In the genomic region with DNA sequence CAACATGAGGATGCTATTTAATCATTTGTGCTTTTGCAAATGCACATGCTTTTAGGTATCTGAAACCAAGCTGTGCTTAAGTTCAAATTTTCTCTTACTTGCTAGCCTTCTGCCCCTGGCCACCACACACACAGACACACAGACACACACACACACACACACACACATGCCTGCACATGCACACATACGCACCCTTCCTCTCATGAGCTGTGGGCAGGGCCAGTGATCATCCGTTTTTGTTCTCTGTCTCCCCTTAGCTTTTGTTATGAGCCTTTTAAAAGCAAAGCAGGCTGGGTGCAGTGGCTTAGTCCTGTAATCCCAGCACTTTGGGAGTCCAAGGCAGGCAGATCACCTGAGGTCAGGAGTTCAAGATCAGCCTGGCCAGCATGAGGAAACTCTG, we compare ENCODE assay signal across 23 cellular contexts. TPM values are rescaled to one million over a fixed set of nuclear protein-coding genes. Genes with fewer than 3 reads are reported as not detected.
DNase-seq lines count a peak whose midpoint lies in the region; ATAC-seq, FAIRE-seq and TF ChIP-seq lines count a peak whose summit lies in the region.
"Had no signal": no experiment of that assay in that cellular context is flagged by ENCODE, and none has a peak within 500 bp of the region (broad histone marks: within the 10 kb centered on the region; RNA-seq: fewer than 3 reads in every experiment).

No MANE protein-coding gene starts in this region.

- peak; percentile 91 for FAIRE-seq in bronchial epithelial cell (lab: Jason Lieb, UNC)
- FAIRE-seq: D721Med, endothelial cell of umbilical vein, GM19239 had no signal

- TF ChIP-seq CTCF in bronchial epithelial cell (IDR thresholded peaks at IDR 0.05; ENCODE audit: insufficient read depth, low read length, severe bottlenecking) (no peak), right atrium auricular region (IDR thresholded peaks at IDR 0.05) (no peak)

- peaks cover 23% of the 10 kb centered on the region for H3K4me1 Mint-ChIP-seq in activated naive CD4-positive, alpha-beta T cell treated with anti-CD3 and anti-CD28 coated beads, Interleukin-2, amount 10 ng/mL, durations not matched to agents 7 days and 5 days
- peaks cover 30% of the 10 kb centered on the region for H3K4me1 Mint-ChIP-seq in stimulated activated memory B cell treated with anti-CD40 and anti-IgM and Interleukin-4, amounts not matched to agents 10 μg/mL and 1 μg/mL and 100 μg/mL, for 72 hours

- H3K4me3 Mint-ChIP-seq in activated naive CD4-positive, alpha-beta T cell treated with anti-CD3 and anti-CD28 coated beads, Interleukin-2, amount 10 ng/mL, durations not matched to agents 7 days and 5 days = no peak overlapping the region
- H3K4me3 Mint-ChIP-seq in stimulated activated memory B cell treated with anti-CD40 and anti-IgM and Interleukin-4, amounts not matched to agents 10 μg/mL and 1 μg/mL and 100 μg/mL, for 72 hours = no peak overlapping the region
- H3K4me3 Mint-ChIP-seq: H9 had no signal

- H3K9me3 Mint-ChIP-seq in activated naive CD4-positive, alpha-beta T cell treated with anti-CD3 and anti-CD28 coated beads, Interleukin-2, amount 10 ng/mL, durations not matched to agents 7 days and 5 days = no peaks in the 10 kb centered on the region
- H3K9me3 Mint-ChIP-seq in stimulated activated memory B cell treated with anti-CD40 and anti-IgM and Interleukin-4, amounts not matched to agents 10 μg/mL and 1 μg/mL and 100 μg/mL, for 72 hours = no peaks in the 10 kb centered on the region
- H3K9me3 Mint-ChIP-seq: H9 had no signal

- H3K27ac Mint-ChIP-seq in activated naive CD4-positive, alpha-beta T cell treated with anti-CD3 and anti-CD28 coated beads, Interleukin-2, amount 10 ng/mL, durations not matched to agents 7 days and 5 days = peak overlapping the region; percentile 66
- peak overlapping the region; percentile 48 for H3K27ac Mint-ChIP-seq in stimulated activated memory B cell treated with anti-CD40 and anti-IgM and Interleukin-4, amounts not matched to agents 10 μg/mL and 1 μg/mL and 100 μg/mL, for 72 hours
- H3K27ac Mint-ChIP-seq: H9 had no signal

- no peaks in the 10 kb centered on the region for H3K9me3 ChIP-seq in right atrium auricular region
- H3K9me3 ChIP-seq: colonic mucosa, right lobe of liver, SK-N-SH, thyroid gland had no signal

- H3K4me3 ChIP-seq in bronchial epithelial cell (ENCODE audit: low read depth, low read length) (no peak overlapping the region), right atrium auricular region (no peak overlapping the region)
- H3K4me3 ChIP-seq: colonic mucosa, right lobe of liver, thyroid gland had no signal

- H3K27me3 Mint-ChIP-seq in activated naive CD4-positive, alpha-beta T cell treated with anti-CD3 and anti-CD28 coated beads, Interleukin-2, amount 10 ng/mL, durations not matched to agents 7 days and 5 days = peaks cover 77% of the 10 kb centered on the region
- peaks cover 19% of the 10 kb centered on the region for H3K27me3 Mint-ChIP-seq in stimulated activated memory B cell treated with anti-CD40 and anti-IgM and Interleukin-4, amounts not matched to agents 10 μg/mL and 1 μg/mL and 100 μg/mL, for 72 hours

- H3K27me3 ChIP-seq in bronchial epithelial cell (ENCODE audit: control insufficient read depth, insufficient read depth, low read length) (no peaks in the 10 kb centered on the region), right atrium auricular region (no peaks in the 10 kb centered on the region)
- H3K27me3 ChIP-seq: colonic mucosa, right lobe of liver, thyroid gland had no signal

- H3K27ac ChIP-seq in right atrium auricular region = no peak overlapping the region
- H3K27ac ChIP-seq: colonic mucosa, right lobe of liver, thyroid gland had no signal

- no peak for DNase-seq in activated naive CD4-positive, alpha-beta T cell treated with anti-CD3 and anti-CD28 coated beads, Interleukin-2, amount 10 ng/mL, durations not matched to agents 7 days and 5 days
- DNase-seq in activated naive CD4-positive, alpha-beta T cell treated with anti-CD3 and anti-CD28 coated beads, Interleukin-2, amount 50 U/mL, for 16 hours = no peak
- DNase-seq in NCI-H1694 (lab: John Stamatoyannopoulos, UW) = peak; percentile 60
- DNase-seq in bronchial epithelial cell (ENCODE audit: low read depth) = no peak
- DNase-seq in right atrium auricular region (ENCODE audit: low spot score) = no peak
- DNase-seq in NCI-H1930 (lab: John Stamatoyannopoulos, UW) = no peak
- DNase-seq: activated T-cell treated with anti-CD3 and anti-CD28 coated beads, Interleukin-2, amount 50 U/mL, for 1 hour; colonic mucosa; GF-D8; H9; NCI-H1105 treated with DMSO at 0.1 percent for 48 hours; occipital lobe had no signal

- CTCF ChIA-PET in activated naive CD4-positive, alpha-beta T cell treated with anti-CD3 and anti-CD28 coated beads, Interleukin-2, amount 10 ng/mL, durations not matched to agents 7 days and 5 days (lab: Charles Lee) = interaction anchor here (2.5 to 4.1 kb wide), 2 partner anchors 21 to 58 kb away, joined by 9 to 20 read pairs; a partner anchor contains a TSS

- peaks cover 0 to 7% of the 10 kb centered on the region in 2 donors for H3K4me1 ChIP-seq in right atrium auricular region
- H3K4me1 ChIP-seq: colonic mucosa, right lobe of liver had no signal

- H3K36me3 ChIP-seq in bronchial epithelial cell (ENCODE audit: control insufficient read depth, insufficient read depth, low read length) (no peaks in the 10 kb centered on the region), right atrium auricular region (no peaks in the 10 kb centered on the region)
- H3K36me3 ChIP-seq: colonic mucosa, right lobe of liver, thyroid gland had no signal

- H3K36me3 Mint-ChIP-seq in activated naive CD4-positive, alpha-beta T cell treated with anti-CD3 and anti-CD28 coated beads, Interleukin-2, amount 10 ng/mL, durations not matched to agents 7 days and 5 days = no peaks in the 10 kb centered on the region
- H3K36me3 Mint-ChIP-seq in stimulated activated memory B cell treated with anti-CD40 and anti-IgM and Interleukin-4, amounts not matched to agents 10 μg/mL and 1 μg/mL and 100 μg/mL, for 72 hours = no peaks in the 10 kb centered on the region
- H3K36me3 Mint-ChIP-seq: brain had no signal

- no peak for ATAC-seq in stimulated activated memory B cell treated with anti-CD40 and anti-IgM and Interleukin-4, amounts not matched to agents 10 μg/mL and 1 μg/mL and 100 μg/mL, for 72 hours
- no peak for ATAC-seq in SK-N-SH treated with all-trans-retinoic acid at 6 μM for 48 hours
- ATAC-seq: right lobe of liver had no signal

TF ChIP-seq in SK-N-SH treated with all-trans-retinoic acid at 6 μM for 48 hours, 23 proteins besides CTCF, POLR2A, EP300 and RAD21 (continues in another document):
- TF ChIP-seq PPARA (CRISPR knock-in tag; IDR thresholded peaks at IDR 0.05; ENCODE audit: borderline replicate concordance) (no peak), ZFP3 (CRISPR knock-in tag; IDR thresholded peaks at IDR 0.05) (no peak), BACH2 (CRISPR knock-in tag; IDR thresholded peaks at IDR 0.05; ENCODE audit: borderline replicate concordance) (no peak), ISL1 (CRISPR knock-in tag; IDR thresholded peaks at IDR 0.05) (no peak), ZNF8 (CRISPR knock-in tag; IDR thresholded peaks at IDR 0.05) (no peak), ZNF70 (CRISPR knock-in tag; IDR thresholded peaks at IDR 0.05) (no peak), TOX (CRISPR knock-in tag; IDR thresholded peaks at IDR 0.05; ENCODE audit: borderline replicate concordance) (no peak)
- TF ChIP-seq, protein P1, sequence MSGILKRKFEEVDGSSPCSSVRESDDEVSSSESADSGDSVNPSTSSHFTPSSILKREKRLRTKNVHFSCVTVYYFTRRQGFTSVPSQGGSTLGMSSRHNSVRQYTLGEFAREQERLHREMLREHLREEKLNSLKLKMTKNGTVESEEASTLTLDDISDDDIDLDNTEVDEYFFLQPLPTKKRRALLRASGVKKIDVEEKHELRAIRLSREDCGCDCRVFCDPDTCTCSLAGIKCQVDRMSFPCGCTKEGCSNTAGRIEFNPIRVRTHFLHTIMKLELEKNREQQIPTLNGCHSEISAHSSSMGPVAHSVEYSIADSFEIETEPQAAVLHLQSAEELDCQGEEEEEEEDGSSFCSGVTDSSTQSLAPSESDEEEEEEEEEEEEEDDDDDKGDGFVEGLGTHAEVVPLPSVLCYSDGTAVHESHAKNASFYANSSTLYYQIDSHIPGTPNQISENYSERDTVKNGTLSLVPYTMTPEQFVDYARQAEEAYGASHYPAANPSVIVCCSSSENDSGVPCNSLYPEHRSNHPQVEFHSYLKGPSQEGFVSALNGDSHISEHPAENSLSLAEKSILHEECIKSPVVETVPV (CRISPR knock-in tag; IDR thresholded peaks at IDR 0.05) = no peak
- TF ChIP-seq, protein P2, sequence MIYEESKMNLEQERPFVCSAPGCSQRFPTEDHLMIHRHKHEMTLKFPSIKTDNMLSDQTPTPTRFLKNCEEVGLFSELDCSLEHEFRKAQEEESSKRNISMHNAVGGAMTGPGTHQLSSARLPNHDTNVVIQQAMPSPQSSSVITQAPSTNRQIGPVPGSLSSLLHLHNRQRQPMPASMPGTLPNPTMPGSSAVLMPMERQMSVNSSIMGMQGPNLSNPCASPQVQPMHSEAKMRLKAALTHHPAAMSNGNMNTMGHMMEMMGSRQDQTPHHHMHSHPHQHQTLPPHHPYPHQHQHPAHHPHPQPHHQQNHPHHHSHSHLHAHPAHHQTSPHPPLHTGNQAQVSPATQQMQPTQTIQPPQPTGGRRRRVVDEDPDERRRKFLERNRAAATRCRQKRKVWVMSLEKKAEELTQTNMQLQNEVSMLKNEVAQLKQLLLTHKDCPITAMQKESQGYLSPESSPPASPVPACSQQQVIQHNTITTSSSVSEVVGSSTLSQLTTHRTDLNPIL (CRISPR knock-in tag; IDR thresholded peaks at IDR 0.05; ENCODE audit: low read depth) = no peak
- TF ChIP-seq, protein P3, sequence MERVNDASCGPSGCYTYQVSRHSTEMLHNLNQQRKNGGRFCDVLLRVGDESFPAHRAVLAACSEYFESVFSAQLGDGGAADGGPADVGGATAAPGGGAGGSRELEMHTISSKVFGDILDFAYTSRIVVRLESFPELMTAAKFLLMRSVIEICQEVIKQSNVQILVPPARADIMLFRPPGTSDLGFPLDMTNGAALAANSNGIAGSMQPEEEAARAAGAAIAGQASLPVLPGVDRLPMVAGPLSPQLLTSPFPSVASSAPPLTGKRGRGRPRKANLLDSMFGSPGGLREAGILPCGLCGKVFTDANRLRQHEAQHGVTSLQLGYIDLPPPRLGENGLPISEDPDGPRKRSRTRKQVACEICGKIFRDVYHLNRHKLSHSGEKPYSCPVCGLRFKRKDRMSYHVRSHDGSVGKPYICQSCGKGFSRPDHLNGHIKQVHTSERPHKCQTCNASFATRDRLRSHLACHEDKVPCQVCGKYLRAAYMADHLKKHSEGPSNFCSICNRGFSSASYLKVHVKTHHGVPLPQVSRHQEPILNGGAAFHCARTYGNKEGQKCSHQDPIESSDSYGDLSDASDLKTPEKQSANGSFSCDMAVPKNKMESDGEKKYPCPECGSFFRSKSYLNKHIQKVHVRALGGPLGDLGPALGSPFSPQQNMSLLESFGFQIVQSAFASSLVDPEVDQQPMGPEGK (CRISPR knock-in tag; IDR thresholded peaks at IDR 0.05; ENCODE audit: borderline replicate concordance) = no peak

RNA-seq across cellular contexts. Expression of a gene that starts 34.2 kb away (rescaled TPM):
- total RNA-seq in bronchial epithelial cell (not detected in 2 replicates), right atrium auricular region (under 1 TPM in 1 of 2 donors, not detected in 1; 0.71 TPM)
- total RNA-seq: endothelial cell of umbilical vein, H9, HepG2, RPMI7951, thyroid gland had no signal

RNA-seq across cellular contexts. Expression of a gene that starts 55.0 kb away (rescaled TPM):
- total RNA-seq in bronchial epithelial cell (not detected in 2 replicates), right atrium auricular region (1 to 10 TPM in 1 of 2 donors, under 1 TPM in 1; 0.52 to 1.0 TPM)
- total RNA-seq: endothelial cell of umbilical vein, H9, HepG2, RPMI7951, thyroid gland had no signal

RNA-seq across cellular contexts. Expression of a gene that starts 58.5 kb away (rescaled TPM):
- total RNA-seq in bronchial epithelial cell (under 0.01 and 0.38 TPM in 2 replicates), right atrium auricular region (under 1 TPM; 0.89 to 0.90 TPM)
- total RNA-seq: endothelial cell of umbilical vein, RPMI7951 had no signal
